ENCODE assay signal across 1 cellular context in genomic region chr2:230398698-230399097, GRCh38.
TF ChIP-seq lines count a peak whose summit lies in the region.
"Not testable (repeated sequence)": the region's sequence is repeated elsewhere in the genome, so short reads cannot be mapped to it uniquely, and the experiment has no call there.

No MANE protein-coding gene starts in this region.

TF ChIP-seq in K562, 482 proteins besides CTCF, POLR2A, EP300 and RAD21 (continued from another document):
- TF ChIP-seq MEF2A (IDR thresholded peaks at IDR 0.05; ENCODE audit: control insufficient read depth, low read depth, low read length) (0 out of 2 replicates have a peak, but pooled peaks have one; percentile 44), CC2D1A (IDR thresholded peaks at IDR 0.05) (peak; percentile 34; the same call in 1 of the 2 replicates), EP400 (IDR thresholded peaks at IDR 0.05) (peak; percentile 49; the same call in 1 of the 2 replicates), FOXM1 (IDR thresholded peaks at IDR 0.05; ENCODE audit: low read depth) (peak; percentile 99), TEAD4 (IDR thresholded peaks at IDR 0.05; ENCODE audit: low read length) (peak; percentile 73), STAT5A (IDR thresholded peaks at IDR 0.05; ENCODE audit: borderline replicate concordance, low read length) (peak; percentile 42), MYBL2 (IDR thresholded peaks at IDR 0.05; ENCODE audit: low read depth) (peak; percentile 93), TAL1 (IDR thresholded peaks at IDR 0.05) (peak; percentile 70; the same call in 1 of the 2 replicates), CTCFL (IDR thresholded peaks at IDR 0.05; ENCODE audit: borderline replicate concordance, insufficient read depth, low read depth, low read length, poor library complexity, severe bottlenecking) (peak; percentile 80), ARID1B (IDR thresholded peaks at IDR 0.05) (peak; percentile 75), CXXC5 (CRISPR knock-in tag; IDR thresholded peaks at IDR 0.05) (0 out of 2 replicates have a peak, but pooled peaks have one; percentile 11), POLR2AphosphoS5 (IDR thresholded peaks at IDR 0.05; ENCODE audit: control insufficient read depth, insufficient read depth, low read depth, low read length) (peak; percentile 47; the same call in 1 of the 2 replicates), TCF3 (CRISPR knock-in tag; IDR thresholded peaks at IDR 0.05) (peak; percentile 75), CBFA2T3 (IDR thresholded peaks at IDR 0.05) (peak; percentile 72), ASH1L (IDR thresholded peaks at IDR 0.05; ENCODE audit: borderline replicate concordance, low read depth, partially characterized antibody) (peak; percentile 35)
- TF ChIP-seq FOXM1 (CRISPR knock-in tag; IDR thresholded peaks at IDR 0.05; ENCODE audit: low read depth); TEAD4 (CRISPR knock-in tag; IDR thresholded peaks at IDR 0.05; ENCODE audit: borderline replicate concordance); MYBL2 (CRISPR knock-in tag; IDR thresholded peaks at IDR 0.05; ENCODE audit: borderline replicate concordance): not testable (repeated sequence)
